In genomic region chr18:44896817-44897216, GRCh38 we compare ENCODE assay signal across 22 cellular contexts.
DNase-seq lines count a peak whose midpoint lies in the region; ATAC-seq, FAIRE-seq and TF ChIP-seq lines count a peak whose summit lies in the region.
"Had no signal": no experiment of that assay in that cellular context is flagged by ENCODE, and none has a peak within 500 bp of the region (broad histone marks: within the 10 kb centered on the region; RNA-seq: fewer than 3 reads in every experiment).

No MANE protein-coding gene starts in this region.

- peaks cover 5% of the 10 kb centered on the region for H3K9me3 Mint-ChIP-seq in stimulated activated naive CD8-positive, alpha-beta T cell treated with anti-CD3 and anti-CD28 coated beads, Interleukin-15, Interleukin-2, amounts not matched to agents 100 ng/mL and 50 ng/mL, for 24 hours
- H3K9me3 Mint-ChIP-seq in stimulated activated naive CD8-positive, alpha-beta T cell treated with anti-CD3 and anti-CD28 coated beads, Interleukin-15, amount 100 ng/mL, for 72 hours = peaks cover 2 to 3% of the 10 kb centered on the region in 2 donors
- H3K9me3 Mint-ChIP-seq in stimulated activated naive B cell treated with anti-CD40 and anti-IgM and Interleukin-4, amounts not matched to agents 10 μg/mL and 1 μg/mL and 100 μg/mL, for 72 hours = peaks cover 0 to 3% of the 10 kb centered on the region in 2 donors
- peaks cover under 1% of the 10 kb centered on the region for H3K9me3 Mint-ChIP-seq in GM23338

- H3K9me2 ChIP-seq in GM23338 (ENCODE audit: insufficient read depth) = 0 out of 2 replicates have a peak, but pooled peaks cover 4% of the 10 kb centered on the region

- H3F3A ChIP-seq in GM23338 (replicated peaks; ENCODE audit: low read depth) = no peaks in the 10 kb centered on the region

- H3K4me3 ChIP-seq in body of pancreas (no peak overlapping the region), GM23338 (no peak overlapping the region)
- H3K4me3 ChIP-seq: dorsolateral prefrontal cortex, esophagus muscularis mucosa, lung, stomach had no signal

- peaks cover 4% of the 10 kb centered on the region for H3K27me3 Mint-ChIP-seq in stimulated activated naive CD8-positive, alpha-beta T cell treated with anti-CD3 and anti-CD28 coated beads, Interleukin-15, Interleukin-2, amounts not matched to agents 100 ng/mL and 50 ng/mL, for 24 hours
- H3K27me3 Mint-ChIP-seq in stimulated activated naive CD8-positive, alpha-beta T cell treated with anti-CD3 and anti-CD28 coated beads, Interleukin-15, amount 100 ng/mL, for 72 hours = peaks cover 8% of the 10 kb centered on the region
- H3K27me3 Mint-ChIP-seq in stimulated activated naive B cell treated with anti-CD40 and anti-IgM and Interleukin-4, amounts not matched to agents 10 μg/mL and 1 μg/mL and 100 μg/mL, for 72 hours = no peaks in the 10 kb centered on the region
- no peaks in the 10 kb centered on the region for H3K27me3 Mint-ChIP-seq in GM23338 (ENCODE audit: insufficient read depth, low read depth, poor library complexity)

- WGBS in body of pancreas, 2 donors = 37% methylated on average over 6 of the region's 6 CpGs

- DNase-seq in stimulated activated naive CD8-positive, alpha-beta T cell treated with anti-CD3 and anti-CD28 coated beads, Interleukin-15, amount 100 ng/mL, for 72 hours = no peak
- DNase-seq in NCI-H2196 (lab: John Stamatoyannopoulos, UW; ENCODE audit: unreplicated experiment) = peak; percentile 66
- DNase-seq in body of pancreas = peak; percentile 77 to 88 (median 84)
- DNase-seq in stimulated activated naive B cell treated with anti-CD40 and anti-IgM and Interleukin-4, amounts not matched to agents 10 μg/mL and 1 μg/mL and 100 μg/mL, for 72 hours = no peak
- DNase-seq in GM23338 (ENCODE audit: low spot score) = no peak
- no peak for DNase-seq in D721Med (ENCODE audit: insufficient read length, low spot score)
- DNase-seq: 8988T; activated CD4-positive, alpha-beta T cell treated with anti-CD3 and anti-CD28 coated beads, Interleukin-2, amount 50 U/mL, for 4 hours; activated naive CD8-positive, alpha-beta T cell treated with anti-CD3 and anti-CD28 coated beads, Interleukin-2, amount 10 ng/mL, durations not matched to agents 7 days and 5 days; activated T-cell treated with anti-CD3 and anti-CD28 coated beads, Interleukin-2, amount 50 U/mL, for 1 hour; dorsolateral prefrontal cortex; GDM1; naive thymus-derived CD4-positive, alpha-beta T cell; stomach had no signal

- ATAC-seq in stimulated activated naive CD8-positive, alpha-beta T cell treated with anti-CD3 and anti-CD28 coated beads, Interleukin-15, amount 100 ng/mL, for 72 hours = no peak
- ATAC-seq in body of pancreas (peak; percentile 80), HG03159 (IDR thresholded peaks at IDR 0.05; ENCODE audit: unreplicated experiment) (no peak), GM23338 (no peak)
- no peak for ATAC-seq in stimulated activated naive B cell treated with anti-CD40 and anti-IgM and Interleukin-4, amounts not matched to agents 10 μg/mL and 1 μg/mL and 100 μg/mL, for 72 hours (replicated peaks)
- ATAC-seq: naive thymus-derived CD4-positive, alpha-beta T cell had no signal

- H3K36me3 ChIP-seq in body of pancreas (replicated peaks in 1 of 2; ENCODE audit: insufficient read depth in 1 of 2, low read depth in 2 of 2) (no peaks in the 10 kb centered on the region), GM23338 (ENCODE audit: insufficient read depth) (peaks cover 1% of the 10 kb centered on the region; the same call in 1 of the 2 replicates)
- H3K36me3 ChIP-seq: esophagus muscularis mucosa, stomach had no signal

- TF ChIP-seq POLR2A in body of pancreas (IDR thresholded peaks at IDR 0.05) = peak in 1 of 3 donors; percentile 7

- no peaks in the 10 kb centered on the region for H3K9me3 ChIP-seq in body of pancreas
- H3K9me3 ChIP-seq: esophagus muscularis mucosa, stomach had no signal

- peaks cover 10% of the 10 kb centered on the region for H3K36me3 Mint-ChIP-seq in stimulated activated naive CD8-positive, alpha-beta T cell treated with anti-CD3 and anti-CD28 coated beads, Interleukin-15, Interleukin-2, amounts not matched to agents 100 ng/mL and 50 ng/mL, for 24 hours (ENCODE audit: low read depth)
- peaks cover 32 to 60% of the 10 kb centered on the region in 2 donors for H3K36me3 Mint-ChIP-seq in stimulated activated naive B cell treated with anti-CD40 and anti-IgM and Interleukin-4, amounts not matched to agents 10 μg/mL and 1 μg/mL and 100 μg/mL, for 72 hours
- peaks cover 1% of the 10 kb centered on the region; the same call in 1 of the 3 replicates for H3K36me3 Mint-ChIP-seq in GM23338 (ENCODE audit: low read depth)
- H3K36me3 Mint-ChIP-seq: CD14-positive monocyte had no signal

- peaks cover 54% of the 10 kb centered on the region for H3K4me1 Mint-ChIP-seq in stimulated activated naive CD8-positive, alpha-beta T cell treated with anti-CD3 and anti-CD28 coated beads, Interleukin-15, Interleukin-2, amounts not matched to agents 100 ng/mL and 50 ng/mL, for 24 hours (ENCODE audit: low read depth)
- H3K4me1 Mint-ChIP-seq in stimulated activated naive CD8-positive, alpha-beta T cell treated with anti-CD3 and anti-CD28 coated beads, Interleukin-15, amount 100 ng/mL, for 72 hours = peaks cover 31% of the 10 kb centered on the region
- H3K4me1 Mint-ChIP-seq in stimulated activated naive B cell treated with anti-CD40 and anti-IgM and Interleukin-4, amounts not matched to agents 10 μg/mL and 1 μg/mL and 100 μg/mL, for 72 hours = peaks cover 47 to 78% of the 10 kb centered on the region in 2 donors
- peaks cover 11% of the 10 kb centered on the region for H3K4me1 Mint-ChIP-seq in GM23338

- no peak for TF ChIP-seq CTCF in body of pancreas (IDR thresholded peaks at IDR 0.05)
- TF ChIP-seq CTCF in GM23338 (conservative IDR thresholded peaks at IDR 0.05; ENCODE audit: low read depth in 2 of 2) = no peak
- no peak for TF ChIP-seq CTCF in D721Med (IDR thresholded peaks at IDR 0.05; ENCODE audit: insufficient read depth, missing control alignments)

- H3K79me2 ChIP-seq in GM23338 (replicated peaks; ENCODE audit: insufficient read depth) = no peaks in the 10 kb centered on the region

- no peak for FAIRE-seq in D721Med (lab: Jason Lieb, UNC)
- FAIRE-seq: GM12891, TTC549, urothelium cell line had no signal

- intact Hi-C loops in body of pancreas (cut with DNase I) = no loop called here

- H3K27ac ChIP-seq in body of pancreas = peak overlapping the region; percentile 78 to 87 (median 84)
- H3K27ac ChIP-seq in GM23338 (ENCODE audit: low read depth) = no peak overlapping the region
- H3K27ac ChIP-seq: dorsolateral prefrontal cortex, esophagus muscularis mucosa, stomach had no signal

- H3K4me2 ChIP-seq in GM23338 = no peak overlapping the region

- peak overlapping the region; percentile 59 for H3K27ac Mint-ChIP-seq in stimulated activated naive CD8-positive, alpha-beta T cell treated with anti-CD3 and anti-CD28 coated beads, Interleukin-15, Interleukin-2, amounts not matched to agents 100 ng/mL and 50 ng/mL, for 24 hours
- no peak overlapping the region for H3K27ac Mint-ChIP-seq in stimulated activated naive CD8-positive, alpha-beta T cell treated with anti-CD3 and anti-CD28 coated beads, Interleukin-15, amount 100 ng/mL, for 72 hours
- peak overlapping the region; percentile 85 for H3K27ac Mint-ChIP-seq in stimulated activated naive B cell treated with anti-CD40 and anti-IgM and Interleukin-4, amounts not matched to agents 10 μg/mL and 1 μg/mL and 100 μg/mL, for 72 hours
- no peak overlapping the region for H3K27ac Mint-ChIP-seq in GM23338
- H3K27ac Mint-ChIP-seq: activated naive CD8-positive, alpha-beta T cell treated with anti-CD3 and anti-CD28 coated beads, Interleukin-2, amount 10 ng/mL, durations not matched to agents 7 days and 5 days; naive thymus-derived CD4-positive, alpha-beta T cell had no signal

- H3K4me3 Mint-ChIP-seq in stimulated activated naive CD8-positive, alpha-beta T cell treated with anti-CD3 and anti-CD28 coated beads, Interleukin-15, Interleukin-2, amounts not matched to agents 100 ng/mL and 50 ng/mL, for 24 hours = no peak overlapping the region
- no peak overlapping the region for H3K4me3 Mint-ChIP-seq in stimulated activated naive CD8-positive, alpha-beta T cell treated with anti-CD3 and anti-CD28 coated beads, Interleukin-15, amount 100 ng/mL, for 72 hours
- no peak overlapping the region for H3K4me3 Mint-ChIP-seq in stimulated activated naive B cell treated with anti-CD40 and anti-IgM and Interleukin-4, amounts not matched to agents 10 μg/mL and 1 μg/mL and 100 μg/mL, for 72 hours
- H3K4me3 Mint-ChIP-seq in GM23338 = no peak overlapping the region
- H3K4me3 Mint-ChIP-seq: activated naive CD8-positive, alpha-beta T cell treated with anti-CD3 and anti-CD28 coated beads, Interleukin-2, amount 10 ng/mL, durations not matched to agents 7 days and 5 days; CD14-positive monocyte had no signal

- H2AFZ ChIP-seq in GM23338 = no peak overlapping the region

- H4K20me1 ChIP-seq in GM23338 (replicated peaks; ENCODE audit: insufficient read depth) = no peaks in the 10 kb centered on the region

- H3K4me1 ChIP-seq in body of pancreas (peaks cover 66% of the 10 kb centered on the region), GM23338 (ENCODE audit: insufficient read depth) (no peaks in the 10 kb centered on the region)

- no peaks in the 10 kb centered on the region for H3K27me3 ChIP-seq in body of pancreas
- H3K27me3 ChIP-seq in GM23338 (ENCODE audit: insufficient read depth) = no peaks in the 10 kb centered on the region
- H3K27me3 ChIP-seq: dorsolateral prefrontal cortex, esophagus muscularis mucosa, stomach had no signal

TF ChIP-seq in GM23338, 12 proteins besides CTCF, POLR2A, EP300 and RAD21 (continues in another document):
- no peak for TF ChIP-seq NANOG (IDR thresholded peaks at IDR 0.05; ENCODE audit: borderline replicate concordance)

Comparison
In these comparisons a context has a peak if more than half of its experiments do, and no peak if none do; other contexts are left out.
1. H3K27ac Mint-ChIP-seq: peak in stimulated activated naive CD8-positive, alpha-beta T cell treated with anti-CD3 and anti-CD28 coated beads, Interleukin-15, Interleukin-2, amounts not matched to agents 100 ng/mL and 50 ng/mL, for 24 hours (single experiment) and stimulated activated naive B cell treated with anti-CD40 and anti-IgM and Interleukin-4, amounts not matched to agents 10 μg/mL and 1 μg/mL and 100 μg/mL, for 72 hours (single experiment); none in stimulated activated naive CD8-positive, alpha-beta T cell treated with anti-CD3 and anti-CD28 coated beads, Interleukin-15, amount 100 ng/mL, for 72 hours (0 of 2) and GM23338 (single experiment).
2. DNase-seq: peak in NCI-H2196 (single experiment) and body of pancreas (4 of 4); none in stimulated activated naive CD8-positive, alpha-beta T cell treated with anti-CD3 and anti-CD28 coated beads, Interleukin-15, amount 100 ng/mL, for 72 hours (0 of 2), stimulated activated naive B cell treated with anti-CD40 and anti-IgM and Interleukin-4, amounts not matched to agents 10 μg/mL and 1 μg/mL and 100 μg/mL, for 72 hours (single experiment), GM23338 (single experiment) and D721Med (single experiment).